Comparison of ENCODE assay signal across 1 cellular context in genomic region chr17:79047923-79048825, GRCh38.
TF ChIP-seq lines count a peak whose summit lies in the region.

No MANE protein-coding gene starts in this region.

TF ChIP-seq in H1, 55 proteins besides CTCF, POLR2A, EP300 and RAD21:
- TF ChIP-seq CHD1 (IDR thresholded peaks at IDR 0.05; ENCODE audit: low read depth, low read length) (no peak), SIX5 (IDR thresholded peaks at IDR 0.05; ENCODE audit: low read depth, low read length) (no peak), SUZ12 (IDR thresholded peaks at IDR 0.05; ENCODE audit: low read length) (no peak), SAP30 (IDR thresholded peaks at IDR 0.05; ENCODE audit: insufficient read depth, insufficient replicate concordance, low read length) (no peak), SP1 (IDR thresholded peaks at IDR 0.05; ENCODE audit: low read depth, low read length) (no peak), TAF7 (optimal IDR thresholded peaks at IDR 0.05; ENCODE audit: borderline replicate concordance, low read depth, low read length) (no peak), E2F6 (IDR thresholded peaks at IDR 0.05) (no peak), ZNF274 (IDR thresholded peaks at IDR 0.05; ENCODE audit: borderline replicate concordance, extremely low read depth, low read length) (no peak)
